In genomic region chr11:85768473-85769146, GRCh38 we compare ENCODE assay signal across 29 cellular contexts. TPM values are rescaled to one million over a fixed set of nuclear protein-coding genes. Genes with fewer than 3 reads are reported as not detected.
A peak's percentile ranks its signal among the peaks of the same experiment; 100 is the strongest.
DNase-seq lines count a peak whose midpoint lies in the region; ATAC-seq and FAIRE-seq lines count a peak whose summit lies in the region.
"Had no signal": no experiment of that assay in that cellular context is flagged by ENCODE, and none has a peak within 500 bp of the region (broad histone marks: within the 10 kb centered on the region; RNA-seq: fewer than 3 reads in every experiment).

No MANE protein-coding gene starts in this region.

- no peaks in the 10 kb centered on the region for H3K36me3 Mint-ChIP-seq in activated naive CD8-positive, alpha-beta T cell treated with anti-CD3 and anti-CD28 coated beads, Interleukin-2, amount 50 U/mL, for 24 hours (ENCODE audit: low read depth)
- H3K36me3 Mint-ChIP-seq in stimulated activated naive CD8-positive, alpha-beta T cell treated with anti-CD3 and anti-CD28 coated beads, Interleukin-15, Interleukin-2, amounts not matched to agents 100 ng/mL and 50 ng/mL, for 24 hours (ENCODE audit: low read depth) = peaks cover 6% of the 10 kb centered on the region

- H3K4me3 Mint-ChIP-seq in activated naive CD8-positive, alpha-beta T cell treated with anti-CD3 and anti-CD28 coated beads, Interleukin-2, amount 50 U/mL, for 24 hours = peak overlapping the region; percentile 19
- peak overlapping the region; percentile 8 for H3K4me3 Mint-ChIP-seq in stimulated activated naive CD8-positive, alpha-beta T cell treated with anti-CD3 and anti-CD28 coated beads, Interleukin-15, Interleukin-2, amounts not matched to agents 100 ng/mL and 50 ng/mL, for 24 hours
- H3K4me3 Mint-ChIP-seq: T-cell had no signal

- peak; percentile 22 for DNase-seq in stimulated activated CD4-positive, alpha-beta T cell treated with anti-CD3 and anti-CD28 coated beads, Interleukin-15, amount 100 ng/mL, for 24 hours
- no peak for DNase-seq in stimulated activated CD4-positive, alpha-beta T cell treated with anti-CD3 and anti-CD28 coated beads, Interleukin-2, amount 100 ng/mL, for 24 hours
- no peak for DNase-seq in activated naive CD8-positive, alpha-beta T cell treated with anti-CD3 and anti-CD28 coated beads, Interleukin-2, amount 50 U/mL, for 24 hours
- DNase-seq in GM19238 (ENCODE audit: insufficient read length, low spot score) (no peak), small intestine (no peak), NCI-H1048 (lab: John Stamatoyannopoulos, UW) (no peak)
- DNase-seq: activated CD4-positive, CD25-positive, alpha-beta regulatory T cell; activated CD8-positive, alpha-beta memory T cell treated with anti-CD3 and anti-CD28 coated beads for 24 hours; C1 segment of cervical spinal cord; Caco-2; cerebellar nuclear complex; DMS79; GDM1; GM23248; hippocampal formation; KBM-7; NCI-H1417; NCI-H2081 treated with DMSO at 0.1 percent for 48 hours; posterior cingulate gyrus; right lobe of liver; RPMI8226; stimulated activated CD4-positive, alpha-beta T cell treated with anti-CD3 and anti-CD28 coated beads, Interleukin-12 subunit alpha, Interleukin-12 subunit beta, amount 100 ng/mL, for 4 hours; stomach; T-cell; thyroid gland had no signal

- peak; percentile 50 for ATAC-seq in HG02759 (IDR thresholded peaks at IDR 0.05; ENCODE audit: unreplicated experiment)
- peak; percentile 85 for ATAC-seq in activated naive CD8-positive, alpha-beta T cell treated with anti-CD3 and anti-CD28 coated beads, Interleukin-2, amount 50 U/mL, for 24 hours
- ATAC-seq: gastroesophageal sphincter, right lobe of liver, T-cell had no signal

- no peaks in the 10 kb centered on the region for H3K9me3 ChIP-seq in small intestine (ENCODE audit: control insufficient read depth, low read depth)
- H3K9me3 ChIP-seq: Caco-2, right lobe of liver, thyroid gland, vagina had no signal

- H3K27me3 Mint-ChIP-seq in activated naive CD8-positive, alpha-beta T cell treated with anti-CD3 and anti-CD28 coated beads, Interleukin-2, amount 50 U/mL, for 24 hours = no peaks in the 10 kb centered on the region
- no peaks in the 10 kb centered on the region for H3K27me3 Mint-ChIP-seq in stimulated activated naive CD8-positive, alpha-beta T cell treated with anti-CD3 and anti-CD28 coated beads, Interleukin-15, Interleukin-2, amounts not matched to agents 100 ng/mL and 50 ng/mL, for 24 hours
- H3K27me3 Mint-ChIP-seq: T-cell had no signal

- no peak for FAIRE-seq in small intestine (lab: Jason Lieb, UNC)

- peaks cover 52% of the 10 kb centered on the region for H3K4me1 Mint-ChIP-seq in activated naive CD8-positive, alpha-beta T cell treated with anti-CD3 and anti-CD28 coated beads, Interleukin-2, amount 50 U/mL, for 24 hours
- H3K4me1 Mint-ChIP-seq in stimulated activated naive CD8-positive, alpha-beta T cell treated with anti-CD3 and anti-CD28 coated beads, Interleukin-15, Interleukin-2, amounts not matched to agents 100 ng/mL and 50 ng/mL, for 24 hours (ENCODE audit: low read depth) = peaks cover 54% of the 10 kb centered on the region

- H3K27ac Mint-ChIP-seq in activated naive CD8-positive, alpha-beta T cell treated with anti-CD3 and anti-CD28 coated beads, Interleukin-2, amount 50 U/mL, for 24 hours = peak overlapping the region; percentile 16
- peak overlapping the region; percentile 13 for H3K27ac Mint-ChIP-seq in stimulated activated naive CD8-positive, alpha-beta T cell treated with anti-CD3 and anti-CD28 coated beads, Interleukin-15, Interleukin-2, amounts not matched to agents 100 ng/mL and 50 ng/mL, for 24 hours

- H3K27me3 ChIP-seq in small intestine (ENCODE audit: control insufficient read depth in 2 of 2, insufficient read depth in 2 of 2, low read length in 2 of 2) = no peaks in the 10 kb centered on the region
- H3K27me3 ChIP-seq: gastroesophageal sphincter, right lobe of liver, stomach, thyroid gland, vagina had no signal

- no peaks in the 10 kb centered on the region for H3K36me3 ChIP-seq in small intestine (ENCODE audit: control insufficient read depth in 2 of 2, insufficient read depth in 2 of 2, low read length in 2 of 2)
- H3K36me3 ChIP-seq: gastroesophageal sphincter, right lobe of liver, stomach, thyroid gland, vagina had no signal

- 86 to 96% (median 95%) methylated on average over 1 of the region's 1 CpG for WGBS in small intestine, 3 donors

- H3K4me3 ChIP-seq in small intestine (ENCODE audit: low read depth in 1 of 2, low read length in 2 of 2) = no peak overlapping the region
- H3K4me3 ChIP-seq: gastroesophageal sphincter, GM23248, right lobe of liver, stomach, thyroid gland, vagina had no signal

- no peak overlapping the region for H3K27ac ChIP-seq in small intestine (ENCODE audit: low read depth in 1 of 2, low read length in 1 of 2)
- H3K27ac ChIP-seq: gastroesophageal sphincter, GM23248, right lobe of liver, stomach, thyroid gland, vagina had no signal

- H3K4me1 ChIP-seq in small intestine (ENCODE audit: control insufficient read depth in 2 of 2, insufficient read depth in 1 of 2, low read depth in 1 of 2, low read length in 1 of 2) = peaks cover 2 to 3% of the 10 kb centered on the region in 2 donors
- H3K4me1 ChIP-seq: right lobe of liver, thyroid gland, vagina had no signal

- H3K9me3 Mint-ChIP-seq in activated naive CD8-positive, alpha-beta T cell treated with anti-CD3 and anti-CD28 coated beads, Interleukin-2, amount 50 U/mL, for 24 hours = peaks cover 11% of the 10 kb centered on the region
- no peaks in the 10 kb centered on the region for H3K9me3 Mint-ChIP-seq in stimulated activated naive CD8-positive, alpha-beta T cell treated with anti-CD3 and anti-CD28 coated beads, Interleukin-15, Interleukin-2, amounts not matched to agents 100 ng/mL and 50 ng/mL, for 24 hours

RNA-seq across cellular contexts. Expression of gene SYTL2, which starts 42.3 kb away (rescaled TPM):
- 10 to 100 TPM; 12.9 to 17.7 (median 14.3) TPM for polyA plus RNA-seq in small intestine
